Comparison of ENCODE assay signal across 19 cellular contexts in genomic region chr1:116104667-116105066, GRCh38. TPM values are rescaled to one million over a fixed set of nuclear protein-coding genes. Genes with fewer than 3 reads are reported as not detected.
DNase-seq lines count a peak whose midpoint lies in the region; ATAC-seq and TF ChIP-seq lines count a peak whose summit lies in the region.
"Had no signal": no experiment of that assay in that cellular context is flagged by ENCODE, and none has a peak within 500 bp of the region (broad histone marks: within the 10 kb centered on the region; RNA-seq: fewer than 3 reads in every experiment).

No MANE protein-coding gene starts in this region.

- H3K9me3 ChIP-seq in mucosa of descending colon = no peaks in the 10 kb centered on the region

- no peaks in the 10 kb centered on the region for H3K36me3 Mint-ChIP-seq in natural killer cell

- no peaks in the 10 kb centered on the region for H3K36me3 ChIP-seq in mucosa of descending colon (ENCODE audit: low read depth)

- no peak overlapping the region for H3K4me3 Mint-ChIP-seq in natural killer cell
- H3K4me3 Mint-ChIP-seq: T-helper 2 cell treated with Interferon-gamma antibody and Interleukin-4, amounts not matched to agents 5 μg/mL and 100 μg/mL, for 36 hours had no signal

- no peaks in the 10 kb centered on the region for H3K4me1 ChIP-seq in mucosa of descending colon (ENCODE audit: low read depth)

- no peak for TF ChIP-seq CTCF in mucosa of descending colon (IDR thresholded peaks at IDR 0.05)
- no peak for TF ChIP-seq CTCF in natural killer cell (IDR thresholded peaks at IDR 0.05)

- ATAC-seq in GM18511 (IDR thresholded peaks at IDR 0.05; ENCODE audit: unreplicated experiment) (peak; percentile 64), GM21786 (IDR thresholded peaks at IDR 0.05; ENCODE audit: unreplicated experiment) (peak; percentile 60), HG03432 (IDR thresholded peaks at IDR 0.05; ENCODE audit: unreplicated experiment) (peak; percentile 63), mucosa of descending colon (peak; percentile 73), natural killer cell (no peak), GM21390 (IDR thresholded peaks at IDR 0.05; ENCODE audit: unreplicated experiment) (no peak)

- no peak for DNase-seq in mucosa of descending colon
- no peak for DNase-seq in activated effector memory CD4-positive, alpha-beta T cell treated with anti-CD3 and anti-CD28 coated beads, Interleukin-2, amount 50 U/mL, for 16 hours
- no peak for DNase-seq in natural killer cell
- DNase-seq: ACHN, AML-193, GM23248, HCEC 1CT, NCI-H1417, NCI-H187, NCI-H2107, NCI-H226, NCI-H524 treated with DMSO at 0.1 percent for 48 hours, Right ventricle myocardium superior had no signal

- intact Hi-C loops in mucosa of descending colon (cut with DNase I, micrococcal nuclease) = no loop called here
- intact Hi-C loops in natural killer cell (cut with micrococcal nuclease) = no loop called here

- H3K27ac Mint-ChIP-seq in natural killer cell = no peak overlapping the region
- H3K27ac Mint-ChIP-seq: T-helper 2 cell treated with Interferon-gamma antibody and Interleukin-4, amounts not matched to agents 5 μg/mL and 100 μg/mL, for 36 hours had no signal

- peaks cover 10 to 12% of the 10 kb centered on the region in 2 donors for H3K27me3 Mint-ChIP-seq in natural killer cell (ENCODE audit: low read depth in 2 of 2)

- H3K9me3 Mint-ChIP-seq in natural killer cell = no peaks in the 10 kb centered on the region
- H3K9me3 Mint-ChIP-seq: T-helper 2 cell treated with Interferon-gamma antibody and Interleukin-4, amounts not matched to agents 5 μg/mL and 100 μg/mL, for 36 hours had no signal

- no peaks in the 10 kb centered on the region for H3K4me1 Mint-ChIP-seq in natural killer cell

- no peak overlapping the region for H3K4me3 ChIP-seq in mucosa of descending colon
- H3K4me3 ChIP-seq: GM23248 had no signal

RNA-seq across cellular contexts. Expression of gene MAB21L3, which starts 6.5 kb away (rescaled TPM):
- 1 to 10 TPM; 1.7 to 6.4 (median 4.7) TPM for total RNA-seq in mucosa of descending colon
- total RNA-seq in natural killer cell = not detected
- total RNA-seq: HT-29, Right ventricle myocardium superior had no signal

Comparison
In these comparisons a context has a peak if more than half of its experiments do, and no peak if none do; other contexts are left out.
1. ATAC-seq: peak in GM18511 (single experiment), GM21786 (single experiment), HG03432 (single experiment) and mucosa of descending colon (single experiment); none in natural killer cell (0 of 3) and GM21390 (single experiment).